In the genomic region with DNA sequence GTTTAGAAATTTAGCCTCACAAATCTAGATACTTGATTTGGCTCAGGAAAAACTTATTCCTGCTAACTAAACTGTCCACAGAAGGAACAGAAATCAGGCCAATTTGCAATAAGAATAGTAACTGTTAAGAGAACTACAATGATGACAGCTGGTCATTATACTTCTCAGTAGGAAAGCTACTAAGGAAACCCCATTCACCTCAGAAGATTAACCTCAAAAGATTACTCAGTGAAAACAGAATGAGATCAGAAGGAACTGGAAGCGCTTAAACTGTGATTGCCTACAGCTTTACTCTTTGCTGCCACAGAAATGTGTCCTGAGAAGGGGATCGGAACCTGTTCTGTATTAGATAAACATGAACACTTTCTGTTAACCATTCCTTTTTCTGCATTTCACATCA, we compare ENCODE assay signal across 32 cellular contexts.
DNase-seq lines count a peak whose midpoint lies in the region; ATAC-seq and TF ChIP-seq lines count a peak whose summit lies in the region.
"Had no signal": no experiment of that assay in that cellular context is flagged by ENCODE, and none has a peak within 500 bp of the region (broad histone marks: within the 10 kb centered on the region; RNA-seq: fewer than 3 reads in every experiment).

No MANE protein-coding gene starts in this region.

- H3K9ac ChIP-seq in DND-41 (ENCODE audit: low read depth, low read length) = no peak overlapping the region
- H3K9ac ChIP-seq: SK-N-SH had no signal

- ATAC-seq in DND-41 (ENCODE audit: insufficient read depth, low read depth) (0 out of 3 replicates have a peak, but pooled peaks have one; percentile 44), HG03280 (IDR thresholded peaks at IDR 0.05; ENCODE audit: unreplicated experiment) (no peak)
- no peak for ATAC-seq in effector memory CD8-positive, alpha-beta T cell (replicated peaks)
- ATAC-seq: left ventricle myocardium superior; Right ventricle myocardium inferior; stimulated activated memory B cell treated with anti-CD40 and anti-IgM and Interleukin-4, amounts not matched to agents 10 μg/mL and 1 μg/mL and 100 μg/mL, for 72 hours; T-helper 17 cell; upper lobe of right lung had no signal

- no peak overlapping the region for H3K27ac Mint-ChIP-seq in effector memory CD8-positive, alpha-beta T cell
- H3K27ac Mint-ChIP-seq: naive B cell; stimulated activated memory B cell treated with anti-CD40 and anti-IgM and Interleukin-4, amounts not matched to agents 10 μg/mL and 1 μg/mL and 100 μg/mL, for 72 hours had no signal

- H3K27me3 Mint-ChIP-seq in effector memory CD8-positive, alpha-beta T cell = no peaks in the 10 kb centered on the region
- H3K27me3 Mint-ChIP-seq: brain; naive B cell; stimulated activated memory B cell treated with anti-CD40 and anti-IgM and Interleukin-4, amounts not matched to agents 10 μg/mL and 1 μg/mL and 100 μg/mL, for 72 hours; T-helper 17 cell had no signal

- H4K20me1 ChIP-seq in DND-41 (ENCODE audit: insufficient read depth, low read length) = no peaks in the 10 kb centered on the region

- peaks cover 12% of the 10 kb centered on the region for H3K36me3 Mint-ChIP-seq in effector memory CD8-positive, alpha-beta T cell (ENCODE audit: insufficient read depth)
- H3K36me3 Mint-ChIP-seq: naive B cell had no signal

- H3K36me3 ChIP-seq in DND-41 (ENCODE audit: insufficient read depth, low read length) (peaks cover 8% of the 10 kb centered on the region), tibial artery (peaks cover 0 to 17% (median 2%) of the 10 kb centered on the region in 3 donors)

- no peak overlapping the region for H3K27ac ChIP-seq in DND-41 (ENCODE audit: low read length)
- no peak overlapping the region for H3K27ac ChIP-seq in tibial artery
- H3K27ac ChIP-seq: 22Rv1, esophagus squamous epithelium, heart left ventricle, PC-9, suprapubic skin, upper lobe of right lung had no signal

- DNase-seq in DMS79 (lab: John Stamatoyannopoulos, UW) (peak; percentile 58), DMS79 treated with DMSO at 0.1 percent for 48 hours (lab: John Stamatoyannopoulos, UW) (no peak), DND-41 (no peak), NCI-H82 treated with DMSO at 0.1 percent for 48 hours (lab: John Stamatoyannopoulos, UW; ENCODE audit: unreplicated experiment) (peak; percentile 39), iris pigment epithelial cell (ENCODE audit: low read depth) (peak; percentile 34), tibial artery (no peak)
- DNase-seq in effector memory CD8-positive, alpha-beta T cell = no peak
- DNase-seq: activated CD4-positive, alpha-beta T cell treated with anti-CD3 and anti-CD28 coated beads, Interleukin-2, amount 50 U/mL, for 48 hours; activated CD4-positive, CD25-positive, alpha-beta regulatory T cell treated with anti-CD3 and anti-CD28 coated beads, Interleukin-2, amount 50 U/mL, for 72 hours; activated gamma-delta T cell; C1 segment of cervical spinal cord; esophagus squamous epithelium; foreskin melanocyte; GDM1; heart left ventricle; kidney; left ventricle myocardium superior; naive B cell; NCI-H1105; NCI-H187; NCI-H2171; NCI-H510A treated with DMSO at 0.1 percent for 48 hours; PC-9; SK-N-SH; T-helper 17 cell; upper lobe of right lung had no signal

- intact Hi-C loops in tibial artery (cut with DNase I; ENCODE audit: low total_unique reads) = no loop called here

- no peak overlapping the region for H2AFZ ChIP-seq in DND-41 (ENCODE audit: low read depth, low read length)
- H2AFZ ChIP-seq: PC-9 had no signal

- H3K79me2 ChIP-seq in DND-41 (ENCODE audit: insufficient read depth, low read length) = no peaks in the 10 kb centered on the region

- H3K4me1 ChIP-seq in DND-41 (ENCODE audit: insufficient read depth, low read length) (no peaks in the 10 kb centered on the region), tibial artery (no peaks in the 10 kb centered on the region)
- H3K4me1 ChIP-seq: esophagus squamous epithelium, heart left ventricle, suprapubic skin, upper lobe of right lung had no signal

- H3K27me3 ChIP-seq in DND-41 (ENCODE audit: insufficient read depth, low read length, poor library complexity) (no peaks in the 10 kb centered on the region), tibial artery (no peaks in the 10 kb centered on the region)
- H3K27me3 ChIP-seq: esophagus squamous epithelium, heart left ventricle, suprapubic skin, upper lobe of right lung had no signal

- H3K4me1 Mint-ChIP-seq in effector memory CD8-positive, alpha-beta T cell (ENCODE audit: low read depth in 2 of 2) = peaks cover 0 to 7% of the 10 kb centered on the region in 2 donors
- H3K4me1 Mint-ChIP-seq: stimulated activated memory B cell treated with anti-CD40 and anti-IgM and Interleukin-4, amounts not matched to agents 10 μg/mL and 1 μg/mL and 100 μg/mL, for 72 hours had no signal

- no peak overlapping the region for H3K4me2 ChIP-seq in DND-41 (ENCODE audit: insufficient read depth, low read length)
- H3K4me2 ChIP-seq: PC-9, SK-N-SH had no signal

- no peak overlapping the region for H3K4me3 ChIP-seq in DND-41 (ENCODE audit: low read depth in 1 of 2, low read length in 2 of 2)
- no peak overlapping the region for H3K4me3 ChIP-seq in tibial artery
- H3K4me3 ChIP-seq: esophagus squamous epithelium, heart left ventricle, PC-9, suprapubic skin, upper lobe of right lung had no signal

- no peak overlapping the region for H3K4me3 Mint-ChIP-seq in effector memory CD8-positive, alpha-beta T cell
- H3K4me3 Mint-ChIP-seq: brain; naive B cell; stimulated activated memory B cell treated with anti-CD40 and anti-IgM and Interleukin-4, amounts not matched to agents 10 μg/mL and 1 μg/mL and 100 μg/mL, for 72 hours; T-helper 17 cell had no signal

- no peak for TF ChIP-seq CTCF in DND-41 (IDR thresholded peaks at IDR 0.05; ENCODE audit: borderline replicate concordance, extremely low read depth, low read length, poor library complexity, severe bottlenecking)
- no peak for TF ChIP-seq CTCF in tibial artery (IDR thresholded peaks at IDR 0.05)

- H3K9me3 ChIP-seq in DND-41 (ENCODE audit: insufficient read depth, low read length, severe bottlenecking) (no peaks in the 10 kb centered on the region), tibial artery (no peaks in the 10 kb centered on the region)
- H3K9me3 ChIP-seq: esophagus squamous epithelium, heart left ventricle, SK-N-SH, suprapubic skin, upper lobe of right lung had no signal

- H3K9me3 Mint-ChIP-seq in effector memory CD8-positive, alpha-beta T cell = no peaks in the 10 kb centered on the region
- H3K9me3 Mint-ChIP-seq: brain; naive B cell; stimulated activated memory B cell treated with anti-CD40 and anti-IgM and Interleukin-4, amounts not matched to agents 10 μg/mL and 1 μg/mL and 100 μg/mL, for 72 hours had no signal

Comparison
In these comparisons a context has a peak if more than half of its experiments do, and no peak if none do; other contexts are left out.
1. DNase-seq: peak in DMS79 (single experiment), NCI-H82 treated with DMSO at 0.1 percent for 48 hours (single experiment) and iris pigment epithelial cell (single experiment); none in DMS79 treated with DMSO at 0.1 percent for 48 hours (single experiment), DND-41 (single experiment), effector memory CD8-positive, alpha-beta T cell (0 of 3) and tibial artery (0 of 2).